ENCODE assay signal across 8 cellular contexts in the genomic region with DNA sequence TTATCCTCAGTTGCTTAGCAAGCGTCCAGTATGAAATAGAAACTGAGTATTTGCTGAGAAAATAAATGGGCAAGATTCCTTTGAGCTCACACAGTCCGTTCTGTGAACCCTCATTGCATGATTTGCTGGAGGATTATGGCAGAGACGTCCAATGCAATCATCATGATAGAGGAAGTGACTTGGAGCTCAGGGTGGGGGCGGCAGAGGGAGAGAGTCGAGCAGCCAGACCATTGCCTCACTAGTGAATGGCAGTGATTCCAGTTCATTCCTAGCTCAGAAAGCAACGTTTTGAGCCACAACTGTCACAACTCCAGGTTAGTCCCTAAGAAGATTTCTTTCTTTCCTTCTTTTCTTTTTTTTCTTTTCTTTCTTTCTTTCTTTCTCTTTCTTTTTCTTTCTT. TPM values are rescaled to one million over a fixed set of nuclear protein-coding genes. Genes with fewer than 3 reads are reported as not detected.
DNase-seq lines count a peak whose midpoint lies in the region; ATAC-seq and TF ChIP-seq lines count a peak whose summit lies in the region.

No MANE protein-coding gene starts in this region.

- H3K27ac ChIP-seq in left lung, result peak overlapping the region in 1 of 2 donors; percentile 57
- H3K27ac ChIP-seq in thoracic aorta, result no peak overlapping the region
- H3K27ac ChIP-seq in vagina, result no peak overlapping the region

- no peak for TF ChIP-seq CTCF in left lung (IDR thresholded peaks at IDR 0.05)
- TF ChIP-seq CTCF in thoracic aorta (IDR thresholded peaks at IDR 0.05), result no peak
- TF ChIP-seq CTCF in vagina (IDR thresholded peaks at IDR 0.05), result no peak

- intact Hi-C loops in left lung (cut with DNase I) (no loop called here), vagina (cut with DNase I) (no loop called here)

- DNase-seq in CD1c-positive myeloid dendritic cell (ENCODE audit: extremely low spot score) (peak; percentile 87), NCI-H146 treated with DMSO at 0.1 percent for 48 hours (lab: John Stamatoyannopoulos, UW; ENCODE audit: unreplicated experiment) (peak; percentile 2), left lung (peak in 1 of 2 donors; percentile 72), thoracic aorta (ENCODE audit: low spot score) (peak; percentile 9), vagina (ENCODE audit: extremely low spot score in 2 of 2) (no peak)

- H3K27me3 Mint-ChIP-seq in activated naive CD8-positive, alpha-beta T cell, result no peaks in the 10 kb centered on the region

- peak overlapping the region in 1 of 2 donors; percentile 29 for H3K4me3 ChIP-seq in left lung
- H3K4me3 ChIP-seq in thoracic aorta, result peak overlapping the region; percentile 31
- no peak overlapping the region for H3K4me3 ChIP-seq in vagina

- H3K36me3 ChIP-seq in left lung, result no peaks in the 10 kb centered on the region
- H3K36me3 ChIP-seq in thoracic aorta, result no peaks in the 10 kb centered on the region
- no peaks in the 10 kb centered on the region for H3K36me3 ChIP-seq in vagina

- no peak for TF ChIP-seq POLR2A in vagina (IDR thresholded peaks at IDR 0.05)

- no peaks in the 10 kb centered on the region for H3K9me3 ChIP-seq in left lung
- H3K9me3 ChIP-seq in thoracic aorta, result no peaks in the 10 kb centered on the region
- H3K9me3 ChIP-seq in vagina, result no peaks in the 10 kb centered on the region

- no peaks in the 10 kb centered on the region for H3K27me3 ChIP-seq in left lung
- H3K27me3 ChIP-seq in thoracic aorta (replicated peaks; ENCODE audit: insufficient read depth), result no peaks in the 10 kb centered on the region
- no peaks in the 10 kb centered on the region for H3K27me3 ChIP-seq in vagina

- no peaks in the 10 kb centered on the region for H3K36me3 Mint-ChIP-seq in activated naive CD8-positive, alpha-beta T cell

- H3K4me1 ChIP-seq in left lung (peaks cover 5 to 54% of the 10 kb centered on the region in 2 donors), thoracic aorta (ENCODE audit: control insufficient read depth in 1 of 2, low read depth in 2 of 2) (no peaks in the 10 kb centered on the region), vagina (no peaks in the 10 kb centered on the region)

- peak overlapping the region; percentile 58 for H3K4me3 Mint-ChIP-seq in activated naive CD8-positive, alpha-beta T cell

- ATAC-seq in left lung (peak; percentile 85), thoracic aorta (ENCODE audit: insufficient number of reproducible peaks, low FRiP score, low read depth) (no peak), HG03139 (IDR thresholded peaks at IDR 0.05; ENCODE audit: unreplicated experiment) (no peak), GM21381 (IDR thresholded peaks at IDR 0.05; ENCODE audit: unreplicated experiment) (no peak)

- H3K27ac Mint-ChIP-seq in activated naive CD8-positive, alpha-beta T cell, result peak overlapping the region; percentile 7

- peaks cover 47% of the 10 kb centered on the region for H3K4me1 Mint-ChIP-seq in activated naive CD8-positive, alpha-beta T cell (ENCODE audit: low read depth)

- no peaks in the 10 kb centered on the region for H3K9me3 Mint-ChIP-seq in activated naive CD8-positive, alpha-beta T cell (ENCODE audit: low read depth)

RNA-seq across cellular contexts. Expression of gene COL9A2, which starts 27.5 kb away (rescaled TPM):
- total RNA-seq in left lung, result 1 to 10 TPM; 1.1 to 3.4 TPM
- 10 to 100 TPM; 16.7 to 36.4 TPM for total RNA-seq in thoracic aorta
- total RNA-seq in vagina, result 7.1 TPM

RNA-seq across cellular contexts. Expression of gene SMAP2, which starts 28.9 kb away (rescaled TPM):
- 10 to 100 TPM; 39.8 to 77.3 TPM for total RNA-seq in left lung
- 10 to 100 TPM; 42.3 to 75.3 TPM for total RNA-seq in thoracic aorta
- 24.8 TPM for total RNA-seq in vagina

Comparison
In these comparisons a context has a peak if more than half of its experiments do, and no peak if none do; other contexts are left out.
1. DNase-seq: peak in CD1c-positive myeloid dendritic cell (single experiment), NCI-H146 treated with DMSO at 0.1 percent for 48 hours (single experiment) and thoracic aorta (single experiment); none in vagina (0 of 2).